ENCODE assay signal across 20 cellular contexts in genomic region chr10:14004536-14004935, GRCh38.
"Had no signal": no experiment of that assay in that cellular context is flagged by ENCODE, and none has a peak within 500 bp of the region (broad histone marks: within the 10 kb centered on the region; RNA-seq: fewer than 3 reads in every experiment).

No MANE protein-coding gene starts in this region.

- H3K27ac ChIP-seq: ascending aorta, body of pancreas had no signal

- H3K9me3 ChIP-seq: ascending aorta, body of pancreas had no signal

- DNase-seq: activated CD4-positive, alpha-beta T cell treated with anti-CD3 and anti-CD28 coated beads, Interleukin-2, amount 10 ng/mL, durations not matched to agents 24 days and 14 days; activated CD4-positive, alpha-beta T cell treated with anti-CD3 and anti-CD28 coated beads, Interleukin-2, amount 50 U/mL, for 48 hours; activated CD4-positive, CD25-positive, alpha-beta regulatory T cell treated with anti-CD3 and anti-CD28 coated beads, Interleukin-2, amount 50 U/mL, for 72 hours; activated CD8-positive, alpha-beta memory T cell treated with anti-CD3 and anti-CD28 coated beads, Interleukin-2, amount 10 ng/mL, durations not matched to agents 7 days and 5 days; activated effector memory CD4-positive, alpha-beta T cell treated with Interleukin-2 at 50 U/mL for 16 hours; activated naive CD4-positive, alpha-beta T cell; activated T-cell treated with anti-CD3 and anti-CD28 coated beads, Interleukin-2, amount 50 U/mL, for 24 hours; amniotic stem cell; body of pancreas; MM.1S; NCI-H1105; NCI-H1436; NCI-H1694 treated with DMSO at 0.1 percent for 48 hours; NCI-H2029 treated with DMSO at 0.1 percent for 48 hours; NCI-H345; NCI-H510A; NCI-H526 treated with DMSO at 0.1 percent for 48 hours; SHP77 had no signal

- H3K27me3 ChIP-seq: ascending aorta, body of pancreas had no signal

- ATAC-seq: activated CD8-positive, alpha-beta memory T cell treated with anti-CD3 and anti-CD28 coated beads, Interleukin-2, amount 10 ng/mL, durations not matched to agents 7 days and 5 days; body of pancreas; WTC11 had no signal

- H3K36me3 ChIP-seq: ascending aorta had no signal

- H3K4me1 ChIP-seq: body of pancreas had no signal

- H3K4me3 ChIP-seq: ascending aorta, body of pancreas had no signal
